Comparison of ENCODE assay signal across 2 cellular contexts in the genomic region with DNA sequence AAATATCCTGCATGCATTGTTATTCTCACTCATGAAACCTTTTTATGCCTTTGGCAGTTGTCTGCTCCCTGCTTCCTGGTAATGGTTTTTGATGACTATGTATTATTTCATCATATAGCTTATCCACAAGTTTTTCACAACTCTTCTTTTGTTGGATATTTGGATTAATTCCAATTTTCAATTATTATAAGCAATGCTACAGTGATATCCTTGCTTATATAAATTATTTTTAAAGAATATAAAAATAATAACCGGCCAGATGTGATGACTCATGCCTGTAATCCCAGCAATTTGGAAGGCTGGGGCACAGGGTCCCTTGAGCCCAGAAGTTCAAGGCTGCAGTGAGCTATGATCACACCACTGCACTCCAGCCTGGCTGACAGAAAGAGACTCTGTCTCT.
TF ChIP-seq lines count a peak whose summit lies in the region.

No MANE protein-coding gene starts in this region.

TF ChIP-seq in endothelial cell of umbilical vein, 7 proteins besides CTCF, POLR2A, EP300 and RAD21:
- peak; percentile 21 for TF ChIP-seq FOS (IDR thresholded peaks at IDR 0.05; ENCODE audit: borderline replicate concordance, insufficient read depth, low read length)
- TF ChIP-seq EZH2 (IDR thresholded peaks at IDR 0.05; ENCODE audit: borderline replicate concordance, low read depth, low read length, severe bottlenecking): no peak

TF ChIP-seq in HepG2, 621 proteins besides CTCF, POLR2A, EP300 and RAD21:
- TF ChIP-seq MAFF (IDR thresholded peaks at IDR 0.05; ENCODE audit: low read depth, low read length) (peak; percentile 69), MAFK (conservative IDR thresholded peaks at IDR 0.05 in 1 of 2, IDR thresholded peaks at IDR 0.05 in 1 of 2; ENCODE audit: low read length in 2 of 2) (peak; percentile 66 to 75; a peak in 3 of 4 replicates), ZNF335 (CRISPR knock-in tag; IDR thresholded peaks at IDR 0.05) (no peak)
